In the genomic region with DNA sequence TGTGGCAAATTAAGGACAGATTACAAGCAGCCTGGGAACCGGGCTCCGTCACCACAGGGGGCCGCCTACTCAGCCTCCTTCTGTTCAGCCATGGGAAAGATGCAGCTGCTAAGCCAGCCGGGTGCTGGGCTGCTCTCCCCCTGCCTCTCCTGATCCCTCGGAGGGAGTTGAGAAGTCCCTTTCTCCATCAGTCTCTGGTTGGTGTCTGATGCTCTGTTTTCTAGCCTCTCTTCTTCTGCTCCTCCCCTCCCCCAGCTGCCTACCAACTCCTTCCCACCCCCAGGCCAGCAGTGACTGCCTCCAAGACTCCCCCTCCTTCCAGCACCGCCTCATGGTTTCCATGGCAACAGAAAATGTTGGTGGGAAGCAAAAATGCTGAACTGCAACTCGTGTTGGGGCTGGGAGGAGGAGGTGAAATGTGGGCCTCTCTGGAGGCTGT, we compare ENCODE assay signal across 9 cellular contexts.
A peak's percentile ranks its signal among the peaks of the same experiment; 100 is the strongest.
DNase-seq lines count a peak whose midpoint lies in the region; ATAC-seq, FAIRE-seq and TF ChIP-seq lines count a peak whose summit lies in the region.
"Had no signal": no experiment of that assay in that cellular context is flagged by ENCODE, and none has a peak within 500 bp of the region (broad histone marks: within the 10 kb centered on the region; RNA-seq: fewer than 3 reads in every experiment).

No MANE protein-coding gene starts in this region.

- FAIRE-seq in HepG2 (lab: Jason Lieb, UNC) = no peak

- no peak for TF ChIP-seq POLR2A in HepG2 (IDR thresholded peaks at IDR 0.05; ENCODE audit: insufficient read depth in 1 of 2, low read depth in 2 of 2, low read length in 2 of 2)

- no peaks in the 10 kb centered on the region for H3K79me2 ChIP-seq in HepG2 (ENCODE audit: insufficient read depth, low read length)

- H2AFZ ChIP-seq in HepG2 (ENCODE audit: low read length) = no peak overlapping the region

- no peaks in the 10 kb centered on the region for H3K27me3 ChIP-seq in adipocyte (replicated peaks; ENCODE audit: control insufficient read depth, insufficient read depth, low read length)
- no peaks in the 10 kb centered on the region for H3K27me3 ChIP-seq in HepG2 (ENCODE audit: control insufficient read depth in 1 of 2, insufficient read depth in 2 of 2, low read length in 2 of 2)

- CTCF ChIA-PET in HEK293 (lab: Yijun Ruan, JAX) (interaction anchor here (0.6 kb wide), 1 partner anchor 335 kb away, joined by 3 read pairs; no protein-coding TSS in a partner anchor), HepG2 (lab: Yijun Ruan, JAX; ENCODE audit: low intra/inter-chr PET ratio, low total read pairs) (no interaction called here)

- no peak overlapping the region for H3K4me2 ChIP-seq in HepG2 (ENCODE audit: low read depth, low read length)

- no peak overlapping the region for H3K27ac ChIP-seq in HEK293 (ENCODE audit: extremely low read depth, low read depth, low read length)
- H3K27ac ChIP-seq in HepG2 (ENCODE audit: extremely low read length, insufficient read depth, low read length) = no peak overlapping the region

- H3K36me3 ChIP-seq in HEK293 (ENCODE audit: control insufficient read depth in 2 of 2, insufficient read depth in 1 of 2, low read length in 2 of 2) (no peaks in the 10 kb centered on the region), adipocyte (ENCODE audit: control insufficient read depth, insufficient read depth, low read length, severe bottlenecking) (no peaks in the 10 kb centered on the region), HepG2 (replicated peaks in 1 of 2; ENCODE audit: control insufficient read depth in 1 of 2, insufficient read depth in 2 of 2, low read length in 2 of 2) (no peaks in the 10 kb centered on the region)

- intact Hi-C loops in HepG2 (cut with micrococcal nuclease; ENCODE audit: unreplicated experiment) = no loop called here

- ATAC-seq in HepG2 = no peak
- no peak for ATAC-seq in HG02798 (IDR thresholded peaks at IDR 0.05; ENCODE audit: poor library complexity, unreplicated experiment)

- no peaks in the 10 kb centered on the region for H4K20me1 ChIP-seq in HepG2 (ENCODE audit: insufficient read depth, low read length)

- no TSS peak for BruUV-seq in HepG2 (replicated peaks; lab: Mats Ljungman, UMichigan)

- TF ChIP-seq EP300 in HepG2 (IDR thresholded peaks at IDR 0.05; ENCODE audit: low read depth in 2 of 2, low read length in 2 of 2) (no peak), HepG2 (CRISPR knock-in tag; IDR thresholded peaks at IDR 0.05; ENCODE audit: borderline replicate concordance) (no peak)

- TF ChIP-seq CTCF in HEK293 (tag by site-specific recombination; IDR thresholded peaks at IDR 0.05) = no peak
- no peak for TF ChIP-seq CTCF in HepG2 (CRISPR knock-in tag; IDR thresholded peaks at IDR 0.05)

- WGBS in HepG2 (ENCODE audit: low lambda C conversion rate) = 4% methylated on average over 7 of the region's 7 CpGs

- H3K4me1 ChIP-seq in HEK293 (ENCODE audit: control insufficient read depth, insufficient read depth, low read length) (no peaks in the 10 kb centered on the region), adipocyte (ENCODE audit: control insufficient read depth, insufficient read depth, low read length) (peaks cover 8% of the 10 kb centered on the region), HepG2 (ENCODE audit: insufficient read depth, low read length) (no peaks in the 10 kb centered on the region)

- in situ Hi-C loops in HepG2 (cut with HindIII; ENCODE audit: extremely low pct_ligation_motif_present, low pct_unique_long_range_greater_than_20kb) = no loop called here

- H3K4me3 ChIP-seq in HEK293 (ENCODE audit: low read depth, low read length) (no peak overlapping the region), adipocyte (ENCODE audit: low read length) (peak overlapping the region; percentile 77), HepG2 (replicated peaks in 1 of 3; ENCODE audit: insufficient read depth in 1 of 3, low read depth in 2 of 3, low read length in 3 of 3) (no peak overlapping the region)

- DNase-seq in DMS 273 treated with DMSO at 0.1 percent for 48 hours (lab: John Stamatoyannopoulos, UW) (peak; percentile 29), adipocyte (ENCODE audit: low read depth) (peak; percentile 48), HepG2 (ENCODE audit: low spot score) (no peak), NCI-H1092 (lab: John Stamatoyannopoulos, UW) (no peak), HuH-7 (ENCODE audit: low spot score) (no peak), globus pallidus (ENCODE audit: low spot score) (no peak)
- DNase-seq: stimulated activated CD8-positive, alpha-beta memory T cell treated with anti-CD3 and anti-CD28 coated beads, Interleukin-4, amount 100 ng/mL, for 48 hours had no signal

- POLR2A ChIA-PET in HEK293 (lab: Yijun Ruan, JAX) = no interaction called here
- POLR2A ChIA-PET in HepG2 (lab: Yijun Ruan, JAX) = no interaction called here

- no peaks in the 10 kb centered on the region for H3K9me3 ChIP-seq in HEK293 (ENCODE audit: control insufficient read depth, insufficient read depth, low read depth, low read length)
- no peaks in the 10 kb centered on the region for H3K9me3 ChIP-seq in adipocyte (ENCODE audit: control insufficient read depth, low read length)
- no peaks in the 10 kb centered on the region for H3K9me3 ChIP-seq in HepG2 (ENCODE audit: low read length)

- TF ChIP-seq RAD21 in HepG2 (CRISPR knock-in tag; IDR thresholded peaks at IDR 0.05) = no peak

- H3K9ac ChIP-seq in adipocyte (ENCODE audit: low read length) (no peak overlapping the region), HepG2 (ENCODE audit: insufficient read depth, low read depth, low read length) (no peak overlapping the region)

TF ChIP-seq in HEK293, 187 proteins besides CTCF, POLR2A, EP300 and RAD21 (continues in another document):
- TF ChIP-seq ZNF138 (tag by site-specific recombination; IDR thresholded peaks at IDR 0.05; ENCODE audit: borderline replicate concordance) = no peak
- TF ChIP-seq ZNF580 (tag by site-specific recombination; IDR thresholded peaks at IDR 0.05) = no peak
- TF ChIP-seq ZNF114 (tag by site-specific recombination; IDR thresholded peaks at IDR 0.05) = no peak
- TF ChIP-seq ZNF394 (tag by site-specific recombination; IDR thresholded peaks at IDR 0.05; ENCODE audit: borderline replicate concordance) = no peak
- TF ChIP-seq HIC1 (tag by site-specific recombination; IDR thresholded peaks at IDR 0.05) = no peak

TF ChIP-seq in HepG2, 621 proteins besides CTCF, POLR2A, EP300 and RAD21:
- no peak for TF ChIP-seq PAWR (CRISPR knock-in tag; IDR thresholded peaks at IDR 0.05; ENCODE audit: borderline replicate concordance)
- peak; percentile 24; the same call in 1 of the 2 replicates for TF ChIP-seq RFX1 (IDR thresholded peaks at IDR 0.05)

Comparison
In these comparisons a context has a peak if more than half of its experiments do, and no peak if none do; other contexts are left out.
1. DNase-seq: peak in DMS 273 treated with DMSO at 0.1 percent for 48 hours (single experiment) and adipocyte (single experiment); none in HepG2 (single experiment), NCI-H1092 (single experiment), HuH-7 (single experiment) and globus pallidus (single experiment).